Comparison of ENCODE assay signal across 20 cellular contexts in the genomic region with DNA sequence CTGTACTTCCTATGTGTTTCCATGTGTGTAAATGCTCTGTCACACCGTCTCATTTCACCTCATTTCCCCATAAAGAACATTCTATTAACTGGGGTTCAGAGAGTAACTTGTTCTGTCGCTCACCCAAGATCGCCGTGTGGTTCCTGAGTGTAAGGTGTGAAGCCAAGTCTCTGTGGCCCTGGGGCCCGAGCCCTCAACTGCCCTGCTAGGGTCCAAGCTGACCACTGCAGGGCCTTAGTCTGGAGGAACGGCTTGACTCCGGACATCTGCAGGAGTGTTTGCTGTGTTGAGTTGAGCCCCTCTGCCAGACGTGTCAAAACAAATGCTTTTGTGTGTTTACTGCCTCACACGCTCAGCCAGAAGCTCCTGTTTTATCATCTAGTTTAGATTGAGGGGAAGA.
DNase-seq lines count a peak whose midpoint lies in the region; TF ChIP-seq lines count a peak whose summit lies in the region.
"Had no signal": no experiment of that assay in that cellular context is flagged by ENCODE, and none has a peak within 500 bp of the region (broad histone marks: within the 10 kb centered on the region; RNA-seq: fewer than 3 reads in every experiment).

No MANE protein-coding gene starts in this region.

- peaks cover 26% of the 10 kb centered on the region for H3K4me1 Mint-ChIP-seq in endodermal cell

- H3K9ac ChIP-seq in endodermal cell (ENCODE audit: extremely low read depth, low read length, poor library complexity, severe bottlenecking) (no peak overlapping the region), neuronal stem cell (ENCODE audit: low read depth, low read length, poor library complexity) (no peak overlapping the region)

- no peak overlapping the region for H2AFZ ChIP-seq in neuronal stem cell (ENCODE audit: low read length)

- TF ChIP-seq CTCF in cardiac muscle cell (IDR thresholded peaks at IDR 0.05; ENCODE audit: low read depth, low read length): no peak
- TF ChIP-seq CTCF in left ventricle myocardium inferior (IDR thresholded peaks at IDR 0.05; ENCODE audit: borderline replicate concordance): no peak
- TF ChIP-seq CTCF in endodermal cell (conservative IDR thresholded peaks at IDR 0.05): no peak
- no peak for TF ChIP-seq CTCF in tibial artery (IDR thresholded peaks at IDR 0.05)

- H3K4me1 ChIP-seq in cardiac muscle cell (ENCODE audit: low read depth) (peaks cover 18% of the 10 kb centered on the region), left ventricle myocardium inferior (peaks cover 31% of the 10 kb centered on the region), endodermal cell (ENCODE audit: control insufficient read depth, insufficient read depth, low read length) (peaks cover 24% of the 10 kb centered on the region), neuronal stem cell (ENCODE audit: control insufficient read depth in 2 of 2, insufficient read depth in 1 of 2, low read depth in 1 of 2, low read length in 2 of 2) (peaks cover 9 to 10% of the 10 kb centered on the region in 2 donors), tibial artery (no peaks in the 10 kb centered on the region)
- H3K4me1 ChIP-seq: HAP-1, SJCRH30 had no signal

- H3K14ac ChIP-seq in neuronal stem cell (ENCODE audit: low read length): no peak overlapping the region

- no peak overlapping the region for H3K4ac ChIP-seq in neuronal stem cell (ENCODE audit: low read length)

- intact Hi-C loops in left ventricle myocardium inferior (cut with micrococcal nuclease) (no loop called here), tibial artery (cut with DNase I; ENCODE audit: low total_unique reads) (no loop called here)

- DNase-seq in cardiac muscle cell (ENCODE audit: low read depth in 1 of 2, low spot score in 1 of 2) (no peak), left ventricle myocardium inferior (no peak), endodermal cell (no peak), neuronal stem cell (ENCODE audit: low spot score) (no peak), Ammon's horn (ENCODE audit: low spot score) (no peak), tibial artery (no peak), occipital lobe (lab: John Stamatoyannopoulos, UW) (no peak), LoVo (ENCODE audit: low spot score) (no peak)
- DNase-seq: BE2C; Calu3; CD8-positive, alpha-beta T cell; EL; NCI-H187; NCI-H2227 treated with DMSO at 0.1 percent for 48 hours; NCI-H524; NCI-H82; SJCRH30 had no signal

- H2BK15ac ChIP-seq in neuronal stem cell (ENCODE audit: low read length): no peak overlapping the region

- no peaks in the 10 kb centered on the region for H3K9me3 Mint-ChIP-seq in endodermal cell
- H3K9me3 Mint-ChIP-seq: CD8-positive, alpha-beta T cell; IgD-negative memory B cell had no signal

- H3K27me3 ChIP-seq in cardiac muscle cell (no peaks in the 10 kb centered on the region), left ventricle myocardium inferior (ENCODE audit: low read depth) (no peaks in the 10 kb centered on the region), endodermal cell (ENCODE audit: control insufficient read depth, insufficient read depth, low read length, poor library complexity, severe bottlenecking) (no peaks in the 10 kb centered on the region), neuronal stem cell (ENCODE audit: control insufficient read depth in 3 of 3, insufficient read depth in 3 of 3, low read depth in 1 of 3, low read length in 3 of 3) (no peaks in the 10 kb centered on the region), tibial artery (no peaks in the 10 kb centered on the region)
- H3K27me3 ChIP-seq: BE2C, SJCRH30 had no signal

- no peak overlapping the region for H3K4me2 ChIP-seq in neuronal stem cell (ENCODE audit: insufficient read depth, low read length, poor library complexity, severe bottlenecking)

- H3K18ac ChIP-seq in neuronal stem cell (ENCODE audit: low read length): peak overlapping the region; percentile 39

- peak overlapping the region; percentile 54 for H3K27ac Mint-ChIP-seq in endodermal cell
- H3K27ac Mint-ChIP-seq: CD8-positive, alpha-beta T cell had no signal

- no peak overlapping the region for H3K4me3 Mint-ChIP-seq in endodermal cell
- H3K4me3 Mint-ChIP-seq: CD8-positive, alpha-beta T cell; IgD-negative memory B cell had no signal

- H3K9me3 ChIP-seq in cardiac muscle cell (ENCODE audit: low read depth) (no peaks in the 10 kb centered on the region), left ventricle myocardium inferior (replicated peaks) (no peaks in the 10 kb centered on the region), endodermal cell (ENCODE audit: control insufficient read depth, low read length) (no peaks in the 10 kb centered on the region), neuronal stem cell (replicated peaks in 1 of 2; ENCODE audit: control insufficient read depth in 2 of 2, insufficient read depth in 1 of 2, low read depth in 1 of 2, low read length in 2 of 2) (no peaks in the 10 kb centered on the region), tibial artery (no peaks in the 10 kb centered on the region)
- H3K9me3 ChIP-seq: BE2C, HAP-1, SJCRH30 had no signal

- no peak overlapping the region for H2BK120ac ChIP-seq in neuronal stem cell (ENCODE audit: low read depth, low read length)

- H3K27me3 Mint-ChIP-seq in endodermal cell (ENCODE audit: insufficient read depth): no peaks in the 10 kb centered on the region
- H3K27me3 Mint-ChIP-seq: IgD-negative memory B cell had no signal

- H2AK5ac ChIP-seq in neuronal stem cell (ENCODE audit: low read depth, low read length): no peak overlapping the region

- H3K27ac ChIP-seq in cardiac muscle cell (peak overlapping the region; percentile 25), left ventricle myocardium inferior (replicated peaks) (no peak overlapping the region), endodermal cell (ENCODE audit: low read depth, low read length) (no peak overlapping the region), neuronal stem cell (replicated peaks; ENCODE audit: low read length) (no peak overlapping the region), tibial artery (no peak overlapping the region)
- H3K27ac ChIP-seq: SJCRH30 had no signal

- peaks cover 2% of the 10 kb centered on the region for H3K36me3 Mint-ChIP-seq in endodermal cell (ENCODE audit: low read depth)
- H3K36me3 Mint-ChIP-seq: CD8-positive, alpha-beta T cell had no signal

- H3K36me3 ChIP-seq in cardiac muscle cell: no peaks in the 10 kb centered on the region
- no peaks in the 10 kb centered on the region for H3K36me3 ChIP-seq in left ventricle myocardium inferior
- no peaks in the 10 kb centered on the region for H3K36me3 ChIP-seq in endodermal cell (ENCODE audit: control insufficient read depth, insufficient read depth, low read length)
- peaks cover 0 to 3% of the 10 kb centered on the region in 2 donors for H3K36me3 ChIP-seq in neuronal stem cell (replicated peaks in 1 of 2; ENCODE audit: control insufficient read depth in 2 of 2, insufficient read depth in 2 of 2, low read length in 2 of 2)
- H3K36me3 ChIP-seq in tibial artery: no peaks in the 10 kb centered on the region
- H3K36me3 ChIP-seq: BE2C, HAP-1, SJCRH30 had no signal

- no peak overlapping the region for H2BK12ac ChIP-seq in neuronal stem cell (ENCODE audit: low read length)

- no peak overlapping the region for H2BK5ac ChIP-seq in neuronal stem cell (ENCODE audit: low read length)

- H4K91ac ChIP-seq in neuronal stem cell (ENCODE audit: low read depth, low read length, poor library complexity): no peak overlapping the region

- 84 to 86% methylated on average over 5 to 9 of the region's 9 CpGs for WGBS in endodermal cell (ENCODE audit: insufficient coverage in 1 of 2, insufficient read length in 1 of 2), 2 experiments
- no CpG with 5 or more reads among the region's 9 CpGs for WGBS in neuronal stem cell (ENCODE audit: extremely low coverage in 2 of 2, insufficient read length in 2 of 2, insufficient replicate concordance in 1 of 2), 2 donors

- no peak overlapping the region for H3K4me3 ChIP-seq in cardiac muscle cell
- H3K4me3 ChIP-seq in left ventricle myocardium inferior: no peak overlapping the region
- H3K4me3 ChIP-seq in endodermal cell (ENCODE audit: low read length): no peak overlapping the region
- H3K4me3 ChIP-seq in neuronal stem cell (ENCODE audit: low read length in 2 of 2): no peak overlapping the region
- no peak overlapping the region for H3K4me3 ChIP-seq in tibial artery
- H3K4me3 ChIP-seq: GM12878, HAP-1, SJCRH30 had no signal

- H3K23ac ChIP-seq in neuronal stem cell (ENCODE audit: low read depth, low read length, poor library complexity): no peak overlapping the region

- no peak overlapping the region for H4K8ac ChIP-seq in neuronal stem cell (ENCODE audit: low read depth, low read length)

- H3K79me1 ChIP-seq in neuronal stem cell (ENCODE audit: low read depth, low read length): peaks cover 7% of the 10 kb centered on the region
